27 cellular contexts compared by ENCODE assay signal in the genomic region with DNA sequence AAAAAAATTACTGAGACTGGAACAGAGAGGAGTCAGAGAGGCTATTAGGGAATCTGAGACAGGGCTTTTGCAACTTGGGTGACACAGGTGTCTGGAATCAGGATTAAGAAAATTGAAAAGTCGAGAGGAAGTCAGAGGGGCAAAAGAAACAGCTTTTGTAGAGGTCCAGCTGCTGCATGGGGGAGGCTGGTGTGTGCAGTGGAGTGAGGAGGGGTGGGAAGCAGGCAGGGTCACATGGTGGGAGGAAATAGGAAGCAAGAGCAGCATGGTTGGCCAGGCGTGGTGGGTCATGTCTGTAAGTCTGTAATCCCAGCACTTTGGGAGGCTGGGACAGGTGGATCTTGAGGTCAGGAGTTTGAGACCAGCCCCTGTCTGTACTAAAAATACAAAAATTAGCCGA.
"Had no signal": no experiment of that assay in that cellular context is flagged by ENCODE, and none has a peak within 500 bp of the region (broad histone marks: within the 10 kb centered on the region; RNA-seq: fewer than 3 reads in every experiment).

No MANE protein-coding gene starts in this region.

- H3K27ac ChIP-seq: brain microvascular endothelial cell, coronary artery, gastrocnemius medialis, right atrium auricular region, testis, uterus, VCaP had no signal

- H3K9me3 Mint-ChIP-seq: activated T-helper 1 cell treated with anti-CD3 and anti-CD28 coated beads, Interleukin-12 subunit alpha, Interleukin-12 subunit beta, Interleukin-2, Interleukin-4 antibody, amounts not matched to agents 30 ng/mL and 10 ng/mL and 1 ng/mL, durations not matched to agents 14 hours and 24 hours and 36 hours; effector memory CD8-positive, alpha-beta T cell; naive thymus-derived CD4-positive, alpha-beta T cell; T-helper 1 cell treated with Interleukin-12 subunit alpha and Interleukin-12 subunit beta and Interleukin-4 antibody, amounts not matched to agents 30 μg/mL and 1 μg/mL, for 36 hours; type B pancreatic cell had no signal

- DNase-seq: activated CD4-positive, alpha-beta T cell treated with anti-CD3 and anti-CD28 coated beads for 48 hours; activated CD4-positive, alpha-beta T cell treated with anti-CD3 and anti-CD28 coated beads, Interleukin-2, amount 50 U/mL, for 48 hours; activated CD8-positive, alpha-beta memory T cell treated with anti-CD3 and anti-CD28 coated beads for 24 hours; activated gamma-delta T cell treated with Interleukin-2 at 50 U/mL for 16 hours; activated naive CD4-positive, alpha-beta T cell treated with anti-CD3 and anti-CD28 coated beads, Interleukin-2, amount 50 U/mL, for 16 hours; amniotic stem cell; brain microvascular endothelial cell; effector memory CD8-positive, alpha-beta T cell; erythroblast; gastrocnemius medialis; glutamatergic neuron; left cardiac atrium; midbrain; naive thymus-derived CD4-positive, alpha-beta T cell; stimulated activated CD4-positive, alpha-beta T cell treated with anti-CD3 and anti-CD28 coated beads, Interleukin-2, amount 100 ng/mL, for 48 hours; stimulated activated naive CD8-positive, alpha-beta T cell treated with anti-CD3 and anti-CD28 coated beads, Interleukin-15, Interleukin-2, amounts not matched to agents 100 U/mL and 50 U/mL, for 24 hours; T-helper 9 cell; testis; uterus had no signal

- H3K4me3 Mint-ChIP-seq: activated T-helper 1 cell treated with anti-CD3 and anti-CD28 coated beads, Interleukin-12 subunit alpha, Interleukin-12 subunit beta, Interleukin-2, Interleukin-4 antibody, amounts not matched to agents 30 ng/mL and 10 ng/mL and 1 ng/mL, durations not matched to agents 14 hours and 24 hours and 36 hours; effector memory CD8-positive, alpha-beta T cell; naive thymus-derived CD4-positive, alpha-beta T cell; neural crest cell; T-helper 1 cell treated with Interleukin-12 subunit alpha and Interleukin-12 subunit beta and Interleukin-4 antibody, amounts not matched to agents 30 μg/mL and 1 μg/mL, for 36 hours; type B pancreatic cell had no signal

- H3K36me3 Mint-ChIP-seq: naive thymus-derived CD4-positive, alpha-beta T cell; type B pancreatic cell had no signal

- H3K27me3 ChIP-seq: brain microvascular endothelial cell, right atrium auricular region, testis, uterus had no signal

- ATAC-seq: activated CD4-positive, CD25-positive, alpha-beta regulatory T cell treated with anti-CD3 and anti-CD28 coated beads, Interleukin-2, amount 50 U/mL, for 24 hours; effector memory CD8-positive, alpha-beta T cell; gastrocnemius medialis; left cardiac atrium; naive thymus-derived CD4-positive, alpha-beta T cell; stimulated activated naive CD8-positive, alpha-beta T cell treated with anti-CD3 and anti-CD28 coated beads, Interleukin-15, Interleukin-2, amounts not matched to agents 100 U/mL and 50 U/mL, for 24 hours had no signal

- H3K27me3 Mint-ChIP-seq: type B pancreatic cell had no signal

- H3K4me1 Mint-ChIP-seq: naive thymus-derived CD4-positive, alpha-beta T cell had no signal

- H3K4me1 ChIP-seq: gastrocnemius medialis, right atrium auricular region, testis, uterus had no signal

- H3K4me3 ChIP-seq: coronary artery, gastrocnemius medialis, right atrium auricular region, testis, uterus had no signal

- H3K9me3 ChIP-seq: gastrocnemius medialis, right atrium auricular region, testis, uterus had no signal

- H3K36me3 ChIP-seq: brain microvascular endothelial cell, gastrocnemius medialis, right atrium auricular region, uterus had no signal

- H3K27ac Mint-ChIP-seq: activated T-helper 1 cell treated with anti-CD3 and anti-CD28 coated beads, Interleukin-12 subunit alpha, Interleukin-12 subunit beta, Interleukin-2, Interleukin-4 antibody, amounts not matched to agents 30 ng/mL and 10 ng/mL and 1 ng/mL, durations not matched to agents 14 hours and 24 hours and 36 hours; effector memory CD8-positive, alpha-beta T cell; naive thymus-derived CD4-positive, alpha-beta T cell; T-helper 1 cell treated with Interleukin-12 subunit alpha and Interleukin-12 subunit beta and Interleukin-4 antibody, amounts not matched to agents 30 μg/mL and 1 μg/mL, for 36 hours; type B pancreatic cell had no signal
